In genomic region chr17:57862410-57862989, GRCh38 we compare ENCODE assay signal across 12 cellular contexts.
DNase-seq lines count a peak whose midpoint lies in the region; ATAC-seq and TF ChIP-seq lines count a peak whose summit lies in the region.
"Had no signal": no experiment of that assay in that cellular context is flagged by ENCODE, and none has a peak within 500 bp of the region (broad histone marks: within the 10 kb centered on the region; RNA-seq: fewer than 3 reads in every experiment).

No MANE protein-coding gene starts in this region.

- H3K27me3 ChIP-seq in WERI-Rb-1 (ENCODE audit: insufficient read depth, low read depth, severe bottlenecking), result no peaks in the 10 kb centered on the region
- H3K27me3 ChIP-seq in iPS-15b (ENCODE audit: control insufficient read depth, insufficient read depth, low read length), result peaks cover 44% of the 10 kb centered on the region

- peaks cover 7% of the 10 kb centered on the region for H3K4me1 Mint-ChIP-seq in T-helper 2 cell treated with Interferon-gamma antibody and Interleukin-4, amounts not matched to agents 5 μg/mL and 100 μg/mL, for 36 hours (ENCODE audit: low read depth)

- H3K27ac ChIP-seq in WERI-Rb-1 (peak overlapping the region; percentile 69), skin epidermis (peak overlapping the region in 16 of 21 experiments; percentile 4 to 84 (median 76))

- H3K36me3 Mint-ChIP-seq in T-helper 2 cell treated with Interferon-gamma antibody and Interleukin-4, amounts not matched to agents 5 μg/mL and 100 μg/mL, for 36 hours (ENCODE audit: low read depth), result no peaks in the 10 kb centered on the region

- no peak for ATAC-seq in HG03520 (IDR thresholded peaks at IDR 0.05; ENCODE audit: unreplicated experiment)
- ATAC-seq in HG03045 (IDR thresholded peaks at IDR 0.05; ENCODE audit: unreplicated experiment), result no peak

- no peak overlapping the region for H3K27ac Mint-ChIP-seq in T-helper 2 cell treated with Interferon-gamma antibody and Interleukin-4, amounts not matched to agents 5 μg/mL and 100 μg/mL, for 36 hours

- in situ Hi-C loops in GM13977 (cut with MboI; ENCODE audit: low pct_unique_long_range_greater_than_20kb, low sequenced_read_pairs, unreplicated experiment), result no loop called here

- DNase-seq in GM13977 (ENCODE audit: low spot score) (peak; percentile 26), WERI-Rb-1 (peak; percentile 23), epidermal melanocyte (ENCODE audit: insufficient read length, low spot score) (no peak)
- no peak for DNase-seq in T-helper 2 cell treated with Interferon-gamma antibody and Interleukin-4, amounts not matched to agents 5 μg/mL and 100 μg/mL, for 36 hours (ENCODE audit: low spot score)
- DNase-seq: activated naive CD4-positive, alpha-beta T cell treated with Interleukin-2 at 50 U/mL for 16 hours; NCI-H446 treated with DMSO at 0.1 percent for 48 hours; T-helper 9 cell had no signal

- H3K4me3 ChIP-seq in WERI-Rb-1 (ENCODE audit: low read depth, low read length) (no peak overlapping the region), iPS-15b (ENCODE audit: low read depth, low read length) (peak overlapping the region; percentile 45), skin epidermis (peak overlapping the region in 2 of 7 experiments; percentile 44 to 45)

- H3K9ac ChIP-seq in iPS-15b (ENCODE audit: low read depth, low read length), result no peak overlapping the region

- H3K36me3 ChIP-seq in WERI-Rb-1 (peaks cover 11% of the 10 kb centered on the region), iPS-15b (ENCODE audit: control insufficient read depth, insufficient read depth, low read length) (peaks cover 2% of the 10 kb centered on the region)

- TF ChIP-seq CTCF in GM13977 (IDR thresholded peaks at IDR 0.05; ENCODE audit: extremely low read depth, insufficient read depth, missing control alignments) (no peak), WERI-Rb-1 (IDR thresholded peaks at IDR 0.05; ENCODE audit: low read depth, low read length) (no peak)

- peaks cover 9% of the 10 kb centered on the region for H3K4me1 ChIP-seq in iPS-15b (ENCODE audit: control insufficient read depth, insufficient read depth, low read length)

- H3K27me3 Mint-ChIP-seq in T-helper 2 cell treated with Interferon-gamma antibody and Interleukin-4, amounts not matched to agents 5 μg/mL and 100 μg/mL, for 36 hours (ENCODE audit: low read depth), result peaks cover 39% of the 10 kb centered on the region

- H3K9me3 Mint-ChIP-seq in T-helper 2 cell treated with Interferon-gamma antibody and Interleukin-4, amounts not matched to agents 5 μg/mL and 100 μg/mL, for 36 hours, result no peaks in the 10 kb centered on the region

- H3K9me3 ChIP-seq in WERI-Rb-1 (ENCODE audit: severe bottlenecking), result no peaks in the 10 kb centered on the region
- no peaks in the 10 kb centered on the region for H3K9me3 ChIP-seq in iPS-15b (ENCODE audit: control insufficient read depth, insufficient read depth, low read length)
- H3K9me3 ChIP-seq: spleen had no signal

- no peak overlapping the region for H3K4me3 Mint-ChIP-seq in T-helper 2 cell treated with Interferon-gamma antibody and Interleukin-4, amounts not matched to agents 5 μg/mL and 100 μg/mL, for 36 hours

Comparison
In these comparisons a context has a peak if more than half of its experiments do, and no peak if none do; other contexts are left out.
1. DNase-seq: peak in GM13977 (single experiment) and WERI-Rb-1 (single experiment); none in epidermal melanocyte (single experiment) and T-helper 2 cell treated with Interferon-gamma antibody and Interleukin-4, amounts not matched to agents 5 μg/mL and 100 μg/mL, for 36 hours (single experiment).